10 cellular contexts compared by ENCODE assay signal in genomic region chr7:78607099-78607498, GRCh38.
DNase-seq lines count a peak whose midpoint lies in the region; TF ChIP-seq lines count a peak whose summit lies in the region.
"Had no signal": no experiment of that assay in that cellular context is flagged by ENCODE, and none has a peak within 500 bp of the region (broad histone marks: within the 10 kb centered on the region; RNA-seq: fewer than 3 reads in every experiment).

No MANE protein-coding gene starts in this region.

- no peaks in the 10 kb centered on the region for H3K9me2 ChIP-seq in OCI-LY1 (ENCODE audit: low read depth, low read length)

- H3K9ac ChIP-seq in OCI-LY1 (ENCODE audit: low read length) = no peak overlapping the region

- no peaks in the 10 kb centered on the region for H3K9me3 ChIP-seq in OCI-LY1 (ENCODE audit: low read length)
- no peaks in the 10 kb centered on the region for H3K9me3 ChIP-seq in tibial nerve
- H3K9me3 ChIP-seq in esophagus squamous epithelium = no peaks in the 10 kb centered on the region

- peak; percentile 71 for TF ChIP-seq CTCF in OCI-LY1 (IDR thresholded peaks at IDR 0.05; ENCODE audit: low read length)
- TF ChIP-seq CTCF in foreskin fibroblast (IDR thresholded peaks at IDR 0.05; ENCODE audit: low read depth, low read length) = peak; percentile 22
- TF ChIP-seq CTCF in tibial nerve (IDR thresholded peaks at IDR 0.05) = peak in 3 of 5 experiments; percentile 9 to 24 (median 11)
- no peak for TF ChIP-seq CTCF in esophagus squamous epithelium (IDR thresholded peaks at IDR 0.05)

- no peak overlapping the region for H3K4me2 ChIP-seq in OCI-LY1 (ENCODE audit: low read length)

- H3K27ac ChIP-seq in OCI-LY1 (ENCODE audit: low read depth, low read length, poor library complexity, severe bottlenecking) (no peak overlapping the region), tibial nerve (peak overlapping the region in 1 of 4 donors; percentile 26), esophagus squamous epithelium (no peak overlapping the region)

- H3K36me3 ChIP-seq in OCI-LY1 (ENCODE audit: insufficient read depth, low read length) (no peaks in the 10 kb centered on the region), tibial nerve (no peaks in the 10 kb centered on the region), esophagus squamous epithelium (no peaks in the 10 kb centered on the region)

- H4K20me1 ChIP-seq in OCI-LY1 (ENCODE audit: insufficient read depth, low read length) = no peaks in the 10 kb centered on the region

- H3K4me3 ChIP-seq in OCI-LY1 (ENCODE audit: low read depth, low read length, poor library complexity, severe bottlenecking) (no peak overlapping the region), foreskin fibroblast (ENCODE audit: low read depth in 1 of 2, low read length in 2 of 2) (no peak overlapping the region), tibial nerve (no peak overlapping the region), esophagus squamous epithelium (no peak overlapping the region)

- no peaks in the 10 kb centered on the region for H3K4me1 ChIP-seq in OCI-LY1 (ENCODE audit: insufficient read depth, low read length, severe bottlenecking)
- H3K4me1 ChIP-seq in tibial nerve = no peaks in the 10 kb centered on the region
- H3K4me1 ChIP-seq in esophagus squamous epithelium = no peaks in the 10 kb centered on the region

- TF ChIP-seq POLR2A in tibial nerve (IDR thresholded peaks at IDR 0.05) (no peak), esophagus squamous epithelium (IDR thresholded peaks at IDR 0.05) (no peak)

- WGBS in tibial nerve, 2 donors = 42 to 46% methylated on average over 5 of the region's 5 CpGs
- WGBS in esophagus squamous epithelium, 2 donors = 72 to 76% methylated on average over 5 of the region's 5 CpGs

- H3K27me3 ChIP-seq in OCI-LY1 (ENCODE audit: insufficient read depth, low read length) = no peaks in the 10 kb centered on the region
- H3K27me3 ChIP-seq in tibial nerve = no peaks in the 10 kb centered on the region
- H3K27me3 ChIP-seq in esophagus squamous epithelium = no peaks in the 10 kb centered on the region

- intact Hi-C loops in esophagus squamous epithelium (cut with DNase I) = no loop called here

- H2AFZ ChIP-seq in OCI-LY1 (ENCODE audit: low read length) = no peak overlapping the region

- DNase-seq in NCI-H748 (lab: John Stamatoyannopoulos, UW; ENCODE audit: unreplicated experiment) = peak; percentile 47
- no peak for DNase-seq in NCI-H748 treated with DMSO at 0.1 percent for 48 hours (lab: John Stamatoyannopoulos, UW)
- peak in 1 of 2 donors; percentile 21 for DNase-seq in foreskin fibroblast
- no peak for DNase-seq in tibial nerve (ENCODE audit: low spot score in 2 of 2)
- no peak for DNase-seq in CD1c-positive myeloid dendritic cell (ENCODE audit: extremely low spot score)
- DNase-seq in esophagus squamous epithelium (lab: John Stamatoyannopoulos, UW) = no peak
- DNase-seq in ecto neural progenitor cell (ENCODE audit: low spot score) = no peak
- DNase-seq: NCI-H524 treated with DMSO at 0.1 percent for 48 hours, small intestine had no signal

- no peaks in the 10 kb centered on the region for H3K79me2 ChIP-seq in OCI-LY1 (ENCODE audit: insufficient read depth, low read length)

- H3F3A ChIP-seq in OCI-LY1 (ENCODE audit: insufficient read depth, low read length) = no peaks in the 10 kb centered on the region

- no peak for TF ChIP-seq EP300 in tibial nerve (IDR thresholded peaks at IDR 0.05)

Comparison
In these comparisons a context has a peak if more than half of its experiments do, and no peak if none do; other contexts are left out.
1. CTCF ChIP-seq: peak in OCI-LY1 (single experiment), foreskin fibroblast (single experiment) and tibial nerve (3 of 5); none in esophagus squamous epithelium (0 of 6).